Comparison of ENCODE assay signal across 1 cellular context in the genomic region with DNA sequence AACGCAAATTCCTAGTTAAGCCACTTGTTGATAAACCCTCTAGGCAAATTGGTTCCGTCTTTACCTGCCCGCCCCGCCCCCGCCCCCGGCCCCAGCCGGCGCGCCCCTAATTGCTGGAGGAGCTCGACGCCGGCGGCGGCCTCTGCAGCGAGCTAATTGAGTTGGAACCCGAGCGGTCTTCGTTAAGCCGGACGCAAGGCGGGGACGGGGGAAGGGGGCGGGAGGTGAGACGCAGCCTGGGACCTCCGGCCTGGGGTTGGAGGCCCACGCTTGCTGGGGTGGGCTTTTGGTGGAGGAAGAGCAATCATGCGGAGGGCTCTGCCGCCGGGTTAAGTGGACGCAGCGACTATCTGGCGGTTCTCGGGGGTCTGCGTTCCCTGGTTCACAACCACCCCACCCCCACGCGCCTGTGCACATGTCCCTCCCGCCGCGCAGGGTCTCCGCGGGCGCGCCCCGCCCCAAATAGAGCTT.
TF ChIP-seq lines count a peak whose summit lies in the region.

No MANE protein-coding gene starts in this region.

TF ChIP-seq in GM23338, 12 proteins besides CTCF, POLR2A, EP300 and RAD21 (continued from another document):
- TF ChIP-seq, protein P1, sequence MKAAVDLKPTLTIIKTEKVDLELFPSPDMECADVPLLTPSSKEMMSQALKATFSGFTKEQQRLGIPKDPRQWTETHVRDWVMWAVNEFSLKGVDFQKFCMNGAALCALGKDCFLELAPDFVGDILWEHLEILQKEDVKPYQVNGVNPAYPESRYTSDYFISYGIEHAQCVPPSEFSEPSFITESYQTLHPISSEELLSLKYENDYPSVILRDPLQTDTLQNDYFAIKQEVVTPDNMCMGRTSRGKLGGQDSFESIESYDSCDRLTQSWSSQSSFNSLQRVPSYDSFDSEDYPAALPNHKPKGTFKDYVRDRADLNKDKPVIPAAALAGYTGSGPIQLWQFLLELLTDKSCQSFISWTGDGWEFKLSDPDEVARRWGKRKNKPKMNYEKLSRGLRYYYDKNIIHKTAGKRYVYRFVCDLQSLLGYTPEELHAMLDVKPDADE (IDR thresholded peaks at IDR 0.05): no peak
